Comparison of ENCODE assay signal across 14 cellular contexts in the genomic region with DNA sequence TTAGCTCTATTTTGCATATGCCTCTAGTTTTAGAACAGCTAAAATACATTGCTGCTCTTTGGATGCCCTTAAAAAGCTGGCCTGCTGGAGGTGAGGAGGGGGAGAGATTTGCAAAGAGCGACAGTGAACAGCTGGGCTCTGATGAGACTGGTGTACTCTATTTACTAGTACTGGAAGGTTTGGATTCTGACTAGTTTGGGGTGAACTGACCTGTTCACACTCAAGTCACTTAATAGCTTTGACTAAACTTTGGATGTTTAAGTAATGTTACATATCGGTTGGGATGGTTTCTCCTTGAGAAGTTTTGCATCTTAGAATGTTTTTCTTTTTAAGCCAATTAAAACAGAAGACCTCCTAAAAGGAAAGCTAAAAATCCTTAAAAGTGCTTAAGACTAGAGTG.
DNase-seq lines count a peak whose midpoint lies in the region; ATAC-seq and TF ChIP-seq lines count a peak whose summit lies in the region.
"Had no signal": no experiment of that assay in that cellular context is flagged by ENCODE, and none has a peak within 500 bp of the region (broad histone marks: within the 10 kb centered on the region; RNA-seq: fewer than 3 reads in every experiment).

No MANE protein-coding gene starts in this region.

- no peaks in the 10 kb centered on the region for H3K9me3 ChIP-seq in esophagus (ENCODE audit: control insufficient read depth in 2 of 2, insufficient read depth in 1 of 2, low read depth in 1 of 2, low read length in 1 of 2)
- H3K9me3 ChIP-seq: A549 had no signal

- H3K27ac Mint-ChIP-seq in stimulated activated effector memory CD8-positive, alpha-beta T cell treated with anti-CD3 and anti-CD28 coated beads, Interleukin-12 subunit alpha, Interleukin-12 subunit beta, amount 100 ng/mL, for 72 hours, result peak overlapping the region; percentile 24

- peak overlapping the region; percentile 66 to 74 for H3K27ac ChIP-seq in esophagus (ENCODE audit: low read depth in 2 of 2, low read length in 1 of 2)
- H3K27ac ChIP-seq: A549 had no signal

- peaks cover 8% of the 10 kb centered on the region in 2 donors for H3K4me1 ChIP-seq in esophagus (ENCODE audit: control insufficient read depth in 2 of 2, insufficient read depth in 2 of 2, low read length in 1 of 2)
- H3K4me1 ChIP-seq: A549 had no signal

- no peak overlapping the region for H3K4me3 Mint-ChIP-seq in stimulated activated effector memory CD8-positive, alpha-beta T cell treated with anti-CD3 and anti-CD28 coated beads, Interleukin-12 subunit alpha, Interleukin-12 subunit beta, amount 100 ng/mL, for 72 hours

- no peak overlapping the region for H3K4me3 ChIP-seq in esophagus (ENCODE audit: low read depth in 1 of 2, low read length in 2 of 2)
- H3K4me3 ChIP-seq: A549 had no signal

- H3K4me1 Mint-ChIP-seq in stimulated activated effector memory CD8-positive, alpha-beta T cell treated with anti-CD3 and anti-CD28 coated beads, Interleukin-12 subunit alpha, Interleukin-12 subunit beta, amount 100 ng/mL, for 72 hours, result peaks cover 14% of the 10 kb centered on the region

- ATAC-seq in stimulated activated effector memory CD8-positive, alpha-beta T cell treated with anti-CD3 and anti-CD28 coated beads, Interleukin-12 subunit alpha, Interleukin-12 subunit beta, amount 100 ng/mL, for 72 hours, result no peak
- ATAC-seq: A549 had no signal

- H3K36me3 ChIP-seq in esophagus (ENCODE audit: control insufficient read depth in 2 of 2, insufficient read depth in 2 of 2, low read length in 1 of 2), result no peaks in the 10 kb centered on the region

- in situ Hi-C loops in G401 (cut with HindIII; ENCODE audit: low sequenced_read_pairs), result no loop called here

- WGBS in esophagus, 2 donors, result 59 to 72% methylated on average over 2 of the region's 2 CpGs

- no peaks in the 10 kb centered on the region for H3K27me3 ChIP-seq in esophagus (ENCODE audit: control insufficient read depth in 1 of 2, insufficient read depth in 2 of 2, low read length in 2 of 2)

- DNase-seq in NCI-H82 treated with DMSO at 0.1 percent for 48 hours (lab: John Stamatoyannopoulos, UW; ENCODE audit: unreplicated experiment) (peak; percentile 93), NCI-H82 (lab: John Stamatoyannopoulos, UW) (no peak), NCI-H1694 treated with DMSO at 0.1 percent for 48 hours (lab: John Stamatoyannopoulos, UW) (peak; percentile 31), G401 (ENCODE audit: low spot score) (no peak), GM10266 (ENCODE audit: extremely low spot score) (no peak), EL (no peak)
- no peak for DNase-seq in stimulated activated effector memory CD8-positive, alpha-beta T cell treated with anti-CD3 and anti-CD28 coated beads, Interleukin-12 subunit alpha, Interleukin-12 subunit beta, amount 100 ng/mL, for 72 hours (ENCODE audit: low spot score in 2 of 2)
- DNase-seq: GDM1, KBM-7, NCI-H187, NCI-H510A, RPMI8226 had no signal

- peaks cover 33% of the 10 kb centered on the region for H3K36me3 Mint-ChIP-seq in stimulated activated effector memory CD8-positive, alpha-beta T cell treated with anti-CD3 and anti-CD28 coated beads, Interleukin-12 subunit alpha, Interleukin-12 subunit beta, amount 100 ng/mL, for 72 hours

- no peak for TF ChIP-seq CTCF in GM10266 (IDR thresholded peaks at IDR 0.05; ENCODE audit: control insufficient read depth, insufficient read depth, low read depth, missing control alignments)

- no peaks in the 10 kb centered on the region for H3K9me3 Mint-ChIP-seq in stimulated activated effector memory CD8-positive, alpha-beta T cell treated with anti-CD3 and anti-CD28 coated beads, Interleukin-12 subunit alpha, Interleukin-12 subunit beta, amount 100 ng/mL, for 72 hours

Comparison
In these comparisons a context has a peak if more than half of its experiments do, and no peak if none do; other contexts are left out.
1. DNase-seq: peak in NCI-H82 treated with DMSO at 0.1 percent for 48 hours (single experiment) and NCI-H1694 treated with DMSO at 0.1 percent for 48 hours (single experiment); none in NCI-H82 (single experiment), stimulated activated effector memory CD8-positive, alpha-beta T cell treated with anti-CD3 and anti-CD28 coated beads, Interleukin-12 subunit alpha, Interleukin-12 subunit beta, amount 100 ng/mL, for 72 hours (0 of 2), G401 (single experiment), GM10266 (single experiment) and EL (single experiment).